In the genomic region with DNA sequence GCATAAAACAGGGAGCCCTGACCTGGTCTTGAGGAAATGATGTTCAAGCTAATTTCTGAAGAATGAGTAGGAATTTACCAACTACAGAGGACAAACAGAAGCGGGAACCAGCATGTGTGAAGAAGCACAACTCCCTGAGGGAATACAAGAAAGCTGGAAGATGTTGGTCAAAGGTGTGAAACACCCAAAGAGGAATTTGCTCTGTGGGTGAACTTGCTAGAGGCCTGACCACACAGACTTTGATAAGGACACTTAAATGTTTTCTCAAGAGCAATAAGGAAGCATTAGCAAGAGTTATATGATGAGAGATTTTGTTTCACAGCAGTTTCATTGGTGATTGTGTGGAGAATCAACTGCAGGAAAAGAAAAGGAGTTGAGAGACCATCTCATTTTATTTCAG, we compare ENCODE assay signal across 22 cellular contexts. TPM values are rescaled to one million over a fixed set of nuclear protein-coding genes. Genes with fewer than 3 reads are reported as not detected.
DNase-seq lines count a peak whose midpoint lies in the region; ATAC-seq and TF ChIP-seq lines count a peak whose summit lies in the region.
"Had no signal": no experiment of that assay in that cellular context is flagged by ENCODE, and none has a peak within 500 bp of the region (broad histone marks: within the 10 kb centered on the region; RNA-seq: fewer than 3 reads in every experiment).

No MANE protein-coding gene starts in this region.

- WGBS in transverse colon (ENCODE audit: low coverage in 1 of 2), 2 donors = 45 to 52% methylated on average over 1 of the region's 1 CpG

- no peak overlapping the region for H3K4me2 ChIP-seq in Loucy (ENCODE audit: low read depth, low read length, poor library complexity, severe bottlenecking)
- H3K4me2 ChIP-seq: KMS-11 had no signal

- no peaks in the 10 kb centered on the region for H4K20me1 ChIP-seq in Loucy (ENCODE audit: insufficient read depth, low read length, poor library complexity, severe bottlenecking)

- peak overlapping the region; percentile 46; the same call in 1 of the 2 replicates for H2AFZ ChIP-seq in Loucy (ENCODE audit: low read length)

- H3K9me3 ChIP-seq in Loucy (ENCODE audit: insufficient read depth, low read depth, low read length) (no peaks in the 10 kb centered on the region), left lung (no peaks in the 10 kb centered on the region), transverse colon (no peaks in the 10 kb centered on the region)
- H3K9me3 ChIP-seq: uterus had no signal

- intact Hi-C loops in left lung (cut with DNase I) (no loop called here), transverse colon (cut with DNase I; ENCODE audit: low total_unique reads) (no loop called here)

- H3K4me1 ChIP-seq in Loucy (ENCODE audit: insufficient read depth, low read length, poor library complexity, severe bottlenecking) (peaks cover 8% of the 10 kb centered on the region), left lung (no peaks in the 10 kb centered on the region), transverse colon (peaks cover 3 to 70% (median 36%) of the 10 kb centered on the region in 4 donors)
- H3K4me1 ChIP-seq: uterus had no signal

- H3K27me3 ChIP-seq in Loucy (ENCODE audit: insufficient read depth, low read length, poor library complexity, severe bottlenecking) = no peaks in the 10 kb centered on the region
- no peaks in the 10 kb centered on the region for H3K27me3 ChIP-seq in left lung
- no peaks in the 10 kb centered on the region for H3K27me3 ChIP-seq in transverse colon
- H3K27me3 ChIP-seq: uterus had no signal

- no peaks in the 10 kb centered on the region for H3K9me2 ChIP-seq in Loucy (replicated peaks; ENCODE audit: low read depth, low read length)

- ATAC-seq in left lung (peak; percentile 87), HG02571 (IDR thresholded peaks at IDR 0.05; ENCODE audit: unreplicated experiment) (no peak)
- ATAC-seq: activated CD8-positive, alpha-beta T cell treated with anti-CD3 and anti-CD28 coated beads, Interleukin-2, amount 10 ng/mL, durations not matched to agents 7 days and 5 days; right cardiac atrium had no signal

- H3K9ac ChIP-seq in Loucy (ENCODE audit: low read depth, low read length, poor library complexity, severe bottlenecking) = no peak overlapping the region
- H3K9ac ChIP-seq: KMS-11 had no signal

- no peaks in the 10 kb centered on the region for H3K36me3 ChIP-seq in Loucy (ENCODE audit: insufficient read depth, low read length)
- H3K36me3 ChIP-seq in left lung = no peaks in the 10 kb centered on the region
- H3K36me3 ChIP-seq in transverse colon = no peaks in the 10 kb centered on the region
- H3K36me3 ChIP-seq: uterus had no signal

- H3K4me3 ChIP-seq in Loucy (ENCODE audit: low read length, poor library complexity, severe bottlenecking) = no peak overlapping the region
- no peak overlapping the region for H3K4me3 ChIP-seq in astrocyte of the spinal cord (ENCODE audit: low read depth, low read length)
- H3K4me3 ChIP-seq in left lung = no peak overlapping the region
- no peak overlapping the region for H3K4me3 ChIP-seq in transverse colon
- H3K4me3 ChIP-seq: uterus had no signal

- POLR2A ChIA-PET in RWPE1 (lab: Yijun Ruan, JAX; ENCODE audit: low non-redundant PET) = no interaction called here

- TF ChIP-seq CTCF in Loucy (conservative IDR thresholded peaks at IDR 0.05; ENCODE audit: low read length) = no peak
- no peak for TF ChIP-seq CTCF in astrocyte of the spinal cord (IDR thresholded peaks at IDR 0.05; ENCODE audit: low read depth, low read length)
- no peak for TF ChIP-seq CTCF in left lung (IDR thresholded peaks at IDR 0.05)
- no peak for TF ChIP-seq CTCF in transverse colon (IDR thresholded peaks at IDR 0.05)
- TF ChIP-seq CTCF in RWPE1 (conservative IDR thresholded peaks at IDR 0.05; ENCODE audit: low read depth) = no peak

- H3K27ac ChIP-seq in left lung = no peak overlapping the region
- H3K27ac ChIP-seq in transverse colon = peak overlapping the region; percentile 71 to 75 (median 72)
- H3K27ac ChIP-seq in RWPE1 = no peak overlapping the region
- H3K27ac ChIP-seq: KMS-11, uterus had no signal

- peak; percentile 12 for DNase-seq in astrocyte of the spinal cord (ENCODE audit: low read depth, low spot score)
- DNase-seq in left lung = no peak
- DNase-seq in transverse colon = peak; percentile 27
- no peak for DNase-seq in RWPE1 (ENCODE audit: low spot score)
- DNase-seq in NCI-H146 treated with DMSO at 0.1 percent for 48 hours (lab: John Stamatoyannopoulos, UW; ENCODE audit: unreplicated experiment) = no peak
- DNase-seq: activated CD4-positive, CD25-positive, alpha-beta regulatory T cell treated with anti-CD3 and anti-CD28 coated beads, Interleukin-2, amount 50 U/mL, for 72 hours; activated CD8-positive, alpha-beta T cell treated with anti-CD3 and anti-CD28 coated beads, Interleukin-2, amount 10 ng/mL, durations not matched to agents 7 days and 5 days; amygdala; CD4-positive, alpha-beta T cell; cerebellar nuclear complex; DMS53; erythroblast; foreskin fibroblast; MV-4-11; NCI-H1694; NCI-H69; uterus had no signal

- no peak for TF ChIP-seq EP300 in transverse colon (IDR thresholded peaks at IDR 0.05; ENCODE audit: low read depth)

- H3F3A ChIP-seq in Loucy (ENCODE audit: low read depth) = no peaks in the 10 kb centered on the region

- TF ChIP-seq POLR2A in transverse colon (IDR thresholded peaks at IDR 0.05) = no peak

- CTCF ChIA-PET in RWPE1 (lab: Yijun Ruan, JAX) = no interaction called here

- H3K79me2 ChIP-seq in Loucy (ENCODE audit: insufficient read depth, low read length) = no peaks in the 10 kb centered on the region

- in situ Hi-C loops in astrocyte of the spinal cord (cut with HindIII; ENCODE audit: low sequenced_read_pairs) (no loop called here), transverse colon (cut with MboI; ENCODE audit: low pct_ligation_motif_present in 1 of 4, low pct_unique_long_range_greater_than_20kb in 1 of 4, low sequenced_read_pairs in 3 of 4) (no loop called here)

RNA-seq across cellular contexts. Expression of a gene that starts 17.6 kb away (rescaled TPM):
- not detected for total RNA-seq in left lung
- total RNA-seq in transverse colon = 1 to 10 TPM in 1 of 4 donors, under 1 TPM in 1, not detected in 2; 0.48 to 2.2 TPM
- total RNA-seq: activated CD8-positive, alpha-beta T cell treated with anti-CD3 and anti-CD28 coated beads, Interleukin-2, amount 10 ng/mL, durations not matched to agents 7 days and 5 days; CD4-positive, alpha-beta T cell; subcutaneous adipose tissue had no signal

Comparison
In these comparisons a context has a peak if more than half of its experiments do, and no peak if none do; other contexts are left out.
1. DNase-seq: peak in astrocyte of the spinal cord (single experiment) and transverse colon (single experiment); none in left lung (0 of 2), RWPE1 (single experiment) and NCI-H146 treated with DMSO at 0.1 percent for 48 hours (single experiment).
2. H3K27ac ChIP-seq: peak in transverse colon (4 of 4); none in left lung (0 of 2) and RWPE1 (single experiment).